In genomic region chr2:12763486-12763885, GRCh38 we compare ENCODE assay signal across 22 cellular contexts.
"Had no signal": no experiment of that assay in that cellular context is flagged by ENCODE, and none has a peak within 500 bp of the region (broad histone marks: within the 10 kb centered on the region; RNA-seq: fewer than 3 reads in every experiment).

No MANE protein-coding gene starts in this region.

- DNase-seq: Karpas-422, KG1, NCI-H1092, NCI-H1105 treated with DMSO at 0.1 percent for 48 hours, NCI-H1417 treated with DMSO at 0.1 percent for 48 hours, NCI-H146, NCI-H1694 treated with DMSO at 0.1 percent for 48 hours, NCI-H1930, NCI-H2081, NCI-H2107, NCI-H2227 treated with DMSO at 0.1 percent for 48 hours, NCI-H446, NCI-H510A, NCI-H524 treated with DMSO at 0.1 percent for 48 hours, NCI-H69, NCI-H774, Right ventricle myocardium superior, RPMI8226, SIG-M5 had no signal

- H3K36me3 ChIP-seq: MG63, SJSA1 had no signal

- H3K27me3 ChIP-seq: MG63, SJSA1 had no signal

- H3K27ac ChIP-seq: SJSA1, SK-N-MC had no signal

- H3K9me3 ChIP-seq: SJSA1 had no signal

- H3K4me3 ChIP-seq: MG63, SJSA1, SK-N-MC had no signal
